8 cellular contexts compared by ENCODE assay signal in genomic region chr11:72042059-72042425, GRCh38. TPM values are rescaled to one million over a fixed set of nuclear protein-coding genes. Genes with fewer than 3 reads are reported as not detected.
DNase-seq lines count a peak whose midpoint lies in the region; ATAC-seq, FAIRE-seq and TF ChIP-seq lines count a peak whose summit lies in the region.

No MANE protein-coding gene starts in this region.

- intact Hi-C loops in mucosa of descending colon (cut with DNase I, micrococcal nuclease): no loop called here

- DNase-seq in A549 (ENCODE audit: low read depth in 1 of 2, low spot score in 1 of 2) (no peak), mucosa of descending colon (no peak), activated gamma-delta T cell (lab: John Stamatoyannopoulos, UW) (no peak), NCI-H446 (lab: John Stamatoyannopoulos, UW) (no peak)

- FAIRE-seq in A549 (lab: Jason Lieb, UNC): no peak

- H3K4me2 ChIP-seq in A549: peak overlapping the region; percentile 98

- peak overlapping the region; percentile 93 for H3K27ac ChIP-seq in A549
- H3K27ac ChIP-seq in cingulate gyrus (ENCODE audit: low read depth, low read length): peak overlapping the region; percentile 100

- CTCF ChIA-PET in A549 (lab: Yijun Ruan, JAX): interaction anchor here (0.6 to 10.4 kb wide), 4 partner anchors 17 to 102 kb away, joined by 3 to 123 read pairs (median 8); no protein-coding TSS in a partner anchor

- 19% methylated on average over 5 of the region's 5 CpGs for WGBS in A549 (ENCODE audit: missing lambda C conversion rate)

- H3K9me3 ChIP-seq in A549 (no peaks in the 10 kb centered on the region), mucosa of descending colon (no peaks in the 10 kb centered on the region)

- peak overlapping the region; percentile 64 for H3K4me3 ChIP-seq in A549
- peak overlapping the region; percentile 28 for H3K4me3 ChIP-seq in mucosa of descending colon

- TF ChIP-seq CTCF in A549 (IDR thresholded peaks at IDR 0.05) (no peak), mucosa of descending colon (IDR thresholded peaks at IDR 0.05) (no peak)

- no peaks in the 10 kb centered on the region for H3K36me3 ChIP-seq in mucosa of descending colon (ENCODE audit: low read depth)

- ATAC-seq in A549 (peak in 1 of 2 experiments; percentile 14; a peak in 2 of 6 replicates), HG02798 (IDR thresholded peaks at IDR 0.05; ENCODE audit: poor library complexity, unreplicated experiment) (peak; percentile 1), mucosa of descending colon (no peak), GM18502 (IDR thresholded peaks at IDR 0.05; ENCODE audit: poor library complexity, unreplicated experiment) (no peak), HG03175 (IDR thresholded peaks at IDR 0.05; ENCODE audit: unreplicated experiment) (no peak)

- no peak for TF ChIP-seq POLR2A in A549 (IDR thresholded peaks at IDR 0.05; ENCODE audit: low read length)

- no peak for TF ChIP-seq EP300 in A549 (IDR thresholded peaks at IDR 0.05)

- no peak for TF ChIP-seq RAD21 in A549 (conservative IDR thresholded peaks at IDR 0.05 in 1 of 2, IDR thresholded peaks at IDR 0.05 in 1 of 2)

- H3K4me1 ChIP-seq in A549: peaks cover 36% of the 10 kb centered on the region
- peaks cover 48% of the 10 kb centered on the region for H3K4me1 ChIP-seq in mucosa of descending colon (ENCODE audit: low read depth)

- POLR2A ChIA-PET in A549 (lab: Yijun Ruan, JAX): no interaction called here

TF ChIP-seq in A549, 52 proteins besides CTCF, POLR2A, EP300 and RAD21:
- TF ChIP-seq EHMT2 (IDR thresholded peaks at IDR 0.05; ENCODE audit: low read depth) (no peak), E2F6 (IDR thresholded peaks at IDR 0.05; ENCODE audit: borderline replicate concordance, low read depth) (0 out of 2 replicates have a peak, but pooled peaks have one; percentile 7)

RNA-seq across cellular contexts. Expression of gene NUMA1, which starts 38.3 kb away (rescaled TPM):
- polyA plus RNA-seq in A549 (2011; rRNA removed) (51.5 and 64.6 TPM in 2 replicates), A549 (2017; fragmentation: RNase III; extraction: RNeasy Plus Mini Kit Qiagen cat#74134 plus additional on column Dnase treatment) (56.3 to 65.8 TPM (median 64.5 TPM) in 3 replicates)
- 50.6 and 60.4 TPM in 2 replicates for polyA plus RNA-seq in A549 (2012; cell fraction: cytosol; rRNA removed)
- 179 and 261 TPM in 2 replicates for polyA plus RNA-seq in A549 (2012; cell fraction: nucleus; rRNA removed)
- polyA minus RNA-seq in A549 (2011; rRNA and poly(A)+ RNA removed): 177 and 183 TPM in 2 replicates
- 100 to 1,000 TPM; 173 to 301 (median 248) TPM for total RNA-seq in mucosa of descending colon

RNA-seq across cellular contexts. Expression of gene LRRC51, which starts 38.6 kb away (rescaled TPM):
- polyA plus RNA-seq in A549 (2011; rRNA removed) (14.3 and 16.3 TPM in 2 replicates), A549 (2017; fragmentation: RNase III; extraction: RNeasy Plus Mini Kit Qiagen cat#74134 plus additional on column Dnase treatment) (8.2 to 10.1 TPM (median 9.1 TPM) in 3 replicates)
- polyA plus RNA-seq in A549 (2012; cell fraction: cytosol; rRNA removed): 12.3 and 13.1 TPM in 2 replicates
- polyA plus RNA-seq in A549 (2012; cell fraction: nucleus; rRNA removed): 4.8 and 6.5 TPM in 2 replicates
- 12.8 and 20.3 TPM in 2 replicates for polyA minus RNA-seq in A549 (2011; rRNA and poly(A)+ RNA removed)
- 1 to 10 TPM; 7.5 to 9.4 (median 9.4) TPM for total RNA-seq in mucosa of descending colon

RNA-seq across cellular contexts. Expression of gene IL18BP, which starts 43.3 kb away (rescaled TPM):
- polyA plus RNA-seq in A549 (2011; rRNA removed) (7.6 and 7.7 TPM in 2 replicates), A549 (2017; fragmentation: RNase III; extraction: RNeasy Plus Mini Kit Qiagen cat#74134 plus additional on column Dnase treatment) (6.0 to 7.9 TPM (median 6.6 TPM) in 3 replicates)
- polyA plus RNA-seq in A549 (2012; cell fraction: cytosol; rRNA removed): 5.2 and 6.7 TPM in 2 replicates
- 61.1 and 61.2 TPM in 2 replicates for polyA plus RNA-seq in A549 (2012; cell fraction: nucleus; rRNA removed)
- polyA minus RNA-seq in A549 (2011; rRNA and poly(A)+ RNA removed): 8.7 and 15.0 TPM in 2 replicates
- 10 to 100 TPM in 2 of 3 donors, 1 to 10 TPM in 1; 7.6 to 14.5 (median 13.7) TPM for total RNA-seq in mucosa of descending colon
